ENCODE assay signal across 11 cellular contexts in the genomic region with DNA sequence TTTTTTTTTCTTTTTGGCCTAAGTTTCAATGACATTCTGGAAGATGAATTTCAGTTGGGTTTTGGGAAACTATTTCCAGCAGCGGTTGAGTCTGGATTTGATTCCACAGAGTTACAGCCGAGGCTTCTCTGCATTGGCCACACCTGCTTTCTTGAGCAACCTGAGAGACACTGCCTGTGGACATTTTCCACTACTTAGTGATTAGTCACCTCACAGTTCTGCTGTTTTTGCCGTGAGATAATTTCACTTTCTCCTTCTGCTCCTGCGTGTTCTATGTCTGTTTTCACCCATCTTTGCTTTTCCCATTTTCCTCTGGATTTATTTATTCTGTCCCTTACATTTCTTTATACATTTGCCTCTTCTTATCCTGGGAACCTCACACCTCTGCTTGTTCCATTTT.
DNase-seq lines count a peak whose midpoint lies in the region; ATAC-seq and TF ChIP-seq lines count a peak whose summit lies in the region.
"Had no signal": no experiment of that assay in that cellular context is flagged by ENCODE, and none has a peak within 500 bp of the region (broad histone marks: within the 10 kb centered on the region; RNA-seq: fewer than 3 reads in every experiment).

No MANE protein-coding gene starts in this region.

- H3K36me3 ChIP-seq in ascending aorta (no peaks in the 10 kb centered on the region), stomach (no peaks in the 10 kb centered on the region)

- ATAC-seq in GM18867 (IDR thresholded peaks at IDR 0.05; ENCODE audit: unreplicated experiment) (peak; percentile 63), HG03460 (IDR thresholded peaks at IDR 0.05; ENCODE audit: unreplicated experiment) (no peak)
- ATAC-seq: GM23338 had no signal

- H3K9me3 ChIP-seq in ascending aorta (no peaks in the 10 kb centered on the region), stomach (no peaks in the 10 kb centered on the region)

- no peaks in the 10 kb centered on the region for H3K27me3 ChIP-seq in ascending aorta
- H3K27me3 ChIP-seq in stomach = no peaks in the 10 kb centered on the region
- H3K27me3 ChIP-seq in dorsolateral prefrontal cortex = no peaks in the 10 kb centered on the region

- H3K9me3 Mint-ChIP-seq in immature natural killer cell = peaks cover 0 to 3% (median 0%) of the 10 kb centered on the region in 6 donors
- H3K9me3 Mint-ChIP-seq: activated CD4-positive, alpha-beta memory T cell treated with anti-CD3 and anti-CD28 coated beads for 36 hours; dendritic cell treated with granulocyte-macrophage colony-stimulating factor and Interleukin-4, amounts not matched to agents 40 ng/mL and 50 ng/mL, for 4 days; GM23338 had no signal

- peak overlapping the region; percentile 67 to 78 for H3K27ac ChIP-seq in ascending aorta
- peak overlapping the region in 4 of 5 donors; percentile 3 to 57 (median 36) for H3K27ac ChIP-seq in stomach
- H3K27ac ChIP-seq in dorsolateral prefrontal cortex = peak overlapping the region in 2 of 59 donors; percentile 53 to 55

- DNase-seq in ascending aorta (ENCODE audit: low spot score in 2 of 2) (no peak), immature natural killer cell (no peak), stomach (no peak), dorsolateral prefrontal cortex (no peak), NCI-H526 treated with DMSO at 0.1 percent for 48 hours (lab: John Stamatoyannopoulos, UW) (no peak)
- DNase-seq in activated naive CD4-positive, alpha-beta T cell treated with anti-CD3 and anti-CD28 coated beads, Interleukin-2, amount 50 U/mL, for 16 hours = no peak
- DNase-seq: activated CD4-positive, alpha-beta memory T cell treated with anti-CD3 and anti-CD28 coated beads for 36 hours had no signal

- H3K4me1 Mint-ChIP-seq in immature natural killer cell = peaks cover 0 to 9% of the 10 kb centered on the region in 2 donors

- H3K4me1 ChIP-seq in ascending aorta (peaks cover 0 to 22% of the 10 kb centered on the region in 2 donors), stomach (peaks cover 0 to 9% (median 4%) of the 10 kb centered on the region in 4 donors)

- intact Hi-C loops in ascending aorta (cut with DNase I) = no loop called here
- intact Hi-C loops in stomach (cut with DNase I; ENCODE audit: low total_unique reads) = no loop called here
- intact Hi-C loops in dorsolateral prefrontal cortex (cut with DNase I) = no loop called here

- WGBS in stomach, 5 donors = 39 to 51% (median 46%) methylated on average over 4 of the region's 4 CpGs

- TF ChIP-seq CTCF in ascending aorta (IDR thresholded peaks at IDR 0.05) = no peak
- no peak for TF ChIP-seq CTCF in stomach (IDR thresholded peaks at IDR 0.05)
- no peak for TF ChIP-seq CTCF in dorsolateral prefrontal cortex (IDR thresholded peaks at IDR 0.05 in 54 of 56, conservative IDR thresholded peaks at IDR 0.05 in 2 of 56; ENCODE audit: low read depth in 1 of 56, partially characterized antibody in 56 of 56)

- peaks cover 0 to 4% (median 2%) of the 10 kb centered on the region in 3 donors for H3K27me3 Mint-ChIP-seq in immature natural killer cell (ENCODE audit: low read depth in 3 of 3)
- H3K27me3 Mint-ChIP-seq: activated CD4-positive, alpha-beta memory T cell treated with anti-CD3 and anti-CD28 coated beads for 36 hours; dendritic cell treated with granulocyte-macrophage colony-stimulating factor and Interleukin-4, amounts not matched to agents 40 ng/mL and 50 ng/mL, for 4 days had no signal

- TF ChIP-seq EP300 in stomach (IDR thresholded peaks at IDR 0.05) = no peak

- H3K27ac Mint-ChIP-seq in immature natural killer cell = no peak overlapping the region
- H3K27ac Mint-ChIP-seq: activated CD4-positive, alpha-beta memory T cell treated with anti-CD3 and anti-CD28 coated beads for 36 hours; dendritic cell treated with granulocyte-macrophage colony-stimulating factor and Interleukin-4, amounts not matched to agents 40 ng/mL and 50 ng/mL, for 4 days had no signal

- H3K4me3 Mint-ChIP-seq in immature natural killer cell = peak overlapping the region in 3 of 5 donors; percentile 19 to 51 (median 20)
- H3K4me3 Mint-ChIP-seq: activated CD4-positive, alpha-beta memory T cell treated with anti-CD3 and anti-CD28 coated beads for 36 hours; dendritic cell treated with granulocyte-macrophage colony-stimulating factor and Interleukin-4, amounts not matched to agents 40 ng/mL and 50 ng/mL, for 4 days; GM23338 had no signal

- no peaks in the 10 kb centered on the region for H3K36me3 Mint-ChIP-seq in immature natural killer cell
- H3K36me3 Mint-ChIP-seq: activated CD4-positive, alpha-beta memory T cell treated with anti-CD3 and anti-CD28 coated beads for 36 hours had no signal

- TF ChIP-seq POLR2A in stomach (IDR thresholded peaks at IDR 0.05) = no peak

- H3K4me3 ChIP-seq in ascending aorta = peak overlapping the region; percentile 41 to 51
- H3K4me3 ChIP-seq in stomach = no peak overlapping the region
- no peak overlapping the region for H3K4me3 ChIP-seq in dorsolateral prefrontal cortex
- H3K4me3 ChIP-seq: GM23338 had no signal

Comparison
In these comparisons a context has a peak if more than half of its experiments do, and no peak if none do; other contexts are left out.
1. H3K4me3 ChIP-seq: peak in ascending aorta (2 of 2); none in stomach (0 of 4) and dorsolateral prefrontal cortex (0 of 59).